ENCODE assay signal across 8 cellular contexts in the genomic region with DNA sequence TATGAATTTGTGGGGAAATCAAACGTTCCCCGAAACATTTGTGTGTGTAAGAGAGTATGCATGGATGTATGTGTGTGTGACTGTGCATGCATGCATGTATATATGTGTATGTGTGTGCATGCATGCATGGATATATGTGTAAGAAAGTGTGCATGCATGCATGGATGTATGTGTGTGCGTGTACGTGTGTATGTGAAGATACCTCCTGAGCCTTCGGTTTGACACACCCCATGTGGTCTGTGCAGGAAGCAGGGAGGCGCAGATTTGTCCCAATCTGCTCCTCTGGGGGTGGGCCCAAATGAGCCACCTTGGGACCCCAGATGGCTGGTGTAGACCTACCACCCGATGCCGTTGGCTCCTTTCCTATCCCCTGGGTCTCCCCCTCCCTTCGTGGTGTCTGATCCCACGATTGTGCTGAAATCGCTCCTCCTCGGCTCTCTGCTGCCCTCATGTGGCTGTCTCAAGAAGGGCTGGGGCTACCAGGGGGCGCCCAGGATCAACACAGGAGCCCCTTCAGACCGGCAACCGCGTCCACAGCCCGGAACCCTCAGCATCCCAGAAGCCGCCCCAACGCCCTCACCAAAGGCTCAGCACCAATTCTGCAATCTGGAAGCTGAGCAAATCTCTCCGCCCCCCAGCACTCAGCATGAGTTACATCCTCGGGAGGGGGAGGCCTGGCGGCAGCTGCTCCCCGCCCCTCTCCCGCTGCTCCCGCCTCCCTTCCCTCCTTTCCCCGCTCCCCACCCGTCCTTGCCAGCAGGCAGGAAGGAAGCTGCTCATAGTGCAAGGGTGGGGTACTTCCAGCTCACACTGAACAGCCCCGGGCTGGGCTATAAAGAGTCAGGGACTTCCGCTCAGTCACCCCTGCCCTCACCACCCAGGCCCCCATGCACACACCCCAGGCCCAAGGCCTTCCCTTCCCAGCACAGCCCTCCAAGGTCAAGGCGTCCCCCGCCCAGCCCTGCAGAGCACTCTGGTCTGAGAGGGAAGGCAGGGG. TPM values are rescaled to one million over a fixed set of nuclear protein-coding genes. Genes with fewer than 3 reads are reported as not detected.
A peak's percentile ranks its signal among the peaks of the same experiment; 100 is the strongest.
DNase-seq lines count a peak whose midpoint lies in the region; ATAC-seq lines count a peak whose summit lies in the region.

No MANE protein-coding gene starts in this region.

- peaks cover 10% of the 10 kb centered on the region for H3K9me3 ChIP-seq in effector memory CD4-positive, alpha-beta T cell (ENCODE audit: control insufficient read depth, low read length)

- H3K36me3 ChIP-seq in effector memory CD4-positive, alpha-beta T cell (ENCODE audit: control insufficient read depth, insufficient read depth, low read length) = no peaks in the 10 kb centered on the region
- H3K36me3 ChIP-seq in mesendoderm (ENCODE audit: control insufficient read depth, insufficient read depth, low read length) = no peaks in the 10 kb centered on the region

- no peaks in the 10 kb centered on the region for H3K27me3 ChIP-seq in effector memory CD4-positive, alpha-beta T cell (replicated peaks; ENCODE audit: control insufficient read depth, insufficient read depth, low read length, poor library complexity, severe bottlenecking)
- H3K27me3 ChIP-seq in mesendoderm (ENCODE audit: insufficient read depth, low read length, poor library complexity) = no peaks in the 10 kb centered on the region

- peak; percentile 73 for ATAC-seq in activated CD8-positive, alpha-beta T cell treated with anti-CD3 and anti-CD28 coated beads, Interleukin-2, amount 10 ng/mL, durations not matched to agents 7 days and 5 days
- peak; percentile 51 for ATAC-seq in stimulated activated naive CD8-positive, alpha-beta T cell treated with anti-CD3 and anti-CD28 coated beads, Interleukin-15, Interleukin-2, amounts not matched to agents 100 U/mL and 50 U/mL, for 24 hours

- WGBS in mesendoderm (ENCODE audit: extremely low coverage, insufficient coverage, low lambda C conversion rate) = no CpG with 5 or more reads among the region's 31 CpGs

- peaks cover 16% of the 10 kb centered on the region for H3K4me1 Mint-ChIP-seq in activated CD8-positive, alpha-beta T cell treated with anti-CD3 and anti-CD28 coated beads, Interleukin-2, amount 10 ng/mL, durations not matched to agents 7 days and 5 days (ENCODE audit: low read depth)

- H3K4me1 ChIP-seq in effector memory CD4-positive, alpha-beta T cell (ENCODE audit: control insufficient read depth, insufficient read depth, low read length, poor library complexity, severe bottlenecking) = peaks cover 25% of the 10 kb centered on the region
- no peaks in the 10 kb centered on the region for H3K4me1 ChIP-seq in mesendoderm (ENCODE audit: control insufficient read depth, low read depth, low read length)

- H2AK5ac ChIP-seq in mesendoderm (ENCODE audit: low read length) = no peak overlapping the region

- CTCF ChIA-PET in activated CD8-positive, alpha-beta T cell treated with anti-CD3 and anti-CD28 coated beads, Interleukin-2, amount 10 ng/mL, durations not matched to agents 7 days and 5 days (lab: Charles Lee) = interaction anchor here (0.7 to 1.5 kb wide), 10 partner anchors 14 to 90 kb away, joined by 3 to 10 read pairs (median 4); no protein-coding TSS in a partner anchor

- H3K27ac ChIP-seq in effector memory CD4-positive, alpha-beta T cell (ENCODE audit: insufficient read depth, low read length, poor library complexity, severe bottlenecking) = peak overlapping the region; percentile 22
- H3K27ac ChIP-seq in mesendoderm (ENCODE audit: low read depth, low read length) = no peak overlapping the region

- no peak overlapping the region for H3K4ac ChIP-seq in mesendoderm (ENCODE audit: low read depth, low read length)

- no peaks in the 10 kb centered on the region for H3K79me1 ChIP-seq in mesendoderm (ENCODE audit: low read length)

- peaks cover 25% of the 10 kb centered on the region for H3K27me3 Mint-ChIP-seq in activated CD8-positive, alpha-beta T cell treated with anti-CD3 and anti-CD28 coated beads, Interleukin-2, amount 10 ng/mL, durations not matched to agents 7 days and 5 days (ENCODE audit: low read depth)

- H4K5ac ChIP-seq in mesendoderm (ENCODE audit: low read length) = no peak overlapping the region

- H3K4me3 ChIP-seq in effector memory CD4-positive, alpha-beta T cell (ENCODE audit: insufficient read depth, low read depth, low read length, poor library complexity, severe bottlenecking) = peak overlapping the region; percentile 30
- H3K4me3 ChIP-seq in mesendoderm (ENCODE audit: low read length) = no peak overlapping the region

- no peak overlapping the region for H3K4me3 Mint-ChIP-seq in activated CD8-positive, alpha-beta T cell treated with anti-CD3 and anti-CD28 coated beads, Interleukin-2, amount 10 ng/mL, durations not matched to agents 7 days and 5 days

- H2BK5ac ChIP-seq in mesendoderm (ENCODE audit: low read length) = no peak overlapping the region

- no peaks in the 10 kb centered on the region for H3K79me2 ChIP-seq in mesendoderm (ENCODE audit: control insufficient read depth, insufficient read depth, low read length)

- POLR2A ChIA-PET in activated CD8-positive, alpha-beta T cell treated with anti-CD3 and anti-CD28 coated beads, Interleukin-2, amount 10 ng/mL, durations not matched to agents 7 days and 5 days (lab: Charles Lee) = interaction anchor here (0.8 kb wide), 1 partner anchor 20 kb away, joined by 3 read pairs; no protein-coding TSS in a partner anchor

- peak overlapping the region; percentile 80 for H3K23ac ChIP-seq in mesendoderm (ENCODE audit: low read length)

- H4K8ac ChIP-seq in mesendoderm (ENCODE audit: low read depth, low read length) = no peak overlapping the region

- no peak overlapping the region for H3K27ac Mint-ChIP-seq in activated CD8-positive, alpha-beta T cell treated with anti-CD3 and anti-CD28 coated beads, Interleukin-2, amount 10 ng/mL, durations not matched to agents 7 days and 5 days

- no peak overlapping the region for H2BK120ac ChIP-seq in mesendoderm (ENCODE audit: low read depth, low read length)

- peak overlapping the region; percentile 62 for H3K4me2 ChIP-seq in mesendoderm (ENCODE audit: low read length)

- H3K9ac ChIP-seq in mesendoderm (ENCODE audit: low read length) = peak overlapping the region; percentile 38

- H2BK15ac ChIP-seq in mesendoderm (replicated peaks; ENCODE audit: low read depth) = no peak overlapping the region

- H3K56ac ChIP-seq in mesendoderm (ENCODE audit: low read length) = peak overlapping the region; percentile 67

- H3K36me3 Mint-ChIP-seq in activated CD8-positive, alpha-beta T cell treated with anti-CD3 and anti-CD28 coated beads, Interleukin-2, amount 10 ng/mL, durations not matched to agents 7 days and 5 days (ENCODE audit: low read depth) = peaks cover 3% of the 10 kb centered on the region

- peaks cover 13% of the 10 kb centered on the region for H3K9me3 Mint-ChIP-seq in activated CD8-positive, alpha-beta T cell treated with anti-CD3 and anti-CD28 coated beads, Interleukin-2, amount 10 ng/mL, durations not matched to agents 7 days and 5 days (ENCODE audit: insufficient read depth)

- H3K18ac ChIP-seq in mesendoderm (ENCODE audit: low read length) = no peak overlapping the region

- DNase-seq in activated gamma-delta T cell treated with Interleukin-2 at 50 U/mL for 16 hours (peak; percentile 58), activated gamma-delta T cell (lab: John Stamatoyannopoulos, UW) (no peak), NCI-H345 (lab: John Stamatoyannopoulos, UW) (peak; percentile 76), mesendoderm (peak; percentile 82), dedifferentiated amniotic fluid mesenchymal stem cell (ENCODE audit: extremely low spot score) (no peak)
- peak; percentile 75 for DNase-seq in activated CD8-positive, alpha-beta T cell treated with anti-CD3 and anti-CD28 coated beads, Interleukin-2, amount 10 ng/mL, durations not matched to agents 7 days and 5 days
- peak; percentile 43 to 58 (median 49) for DNase-seq in effector memory CD4-positive, alpha-beta T cell
- DNase-seq in stimulated activated naive CD8-positive, alpha-beta T cell treated with anti-CD3 and anti-CD28 coated beads, Interleukin-15, Interleukin-2, amounts not matched to agents 100 U/mL and 50 U/mL, for 24 hours = peak; percentile 81

RNA-seq across cellular contexts. Expression of gene NOS3, which starts 2.3 kb away (rescaled TPM):
- 10 to 100 TPM; 12.2 to 13.8 TPM for total RNA-seq in activated CD8-positive, alpha-beta T cell treated with anti-CD3 and anti-CD28 coated beads, Interleukin-2, amount 10 ng/mL, durations not matched to agents 7 days and 5 days
- 2.6 TPM for polyA plus RNA-seq in mesendoderm (2013, experiment 1 of 2)
- 2.6 TPM for polyA plus RNA-seq in mesendoderm (2013, experiment 2 of 2)

RNA-seq across cellular contexts. Expression of gene KCNH2, which starts 10.4 kb away (rescaled TPM):
- total RNA-seq in activated CD8-positive, alpha-beta T cell treated with anti-CD3 and anti-CD28 coated beads, Interleukin-2, amount 10 ng/mL, durations not matched to agents 7 days and 5 days = not detected
- polyA plus RNA-seq in mesendoderm (2013, experiment 1 of 2) = 0.93 TPM
- polyA plus RNA-seq in mesendoderm (2013, experiment 2 of 2) = 0.73 TPM

RNA-seq across cellular contexts. Expression of gene ATG9B, which starts 35.8 kb away (rescaled TPM):
- total RNA-seq in activated CD8-positive, alpha-beta T cell treated with anti-CD3 and anti-CD28 coated beads, Interleukin-2, amount 10 ng/mL, durations not matched to agents 7 days and 5 days = 1 to 10 TPM; 6.8 to 7.4 TPM
- 1.1 TPM for polyA plus RNA-seq in mesendoderm (2013, experiment 1 of 2)
- 0.53 TPM for polyA plus RNA-seq in mesendoderm (2013, experiment 2 of 2)

RNA-seq across cellular contexts. Expression of gene ABCB8, which starts 39.7 kb away (rescaled TPM):
- total RNA-seq in activated CD8-positive, alpha-beta T cell treated with anti-CD3 and anti-CD28 coated beads, Interleukin-2, amount 10 ng/mL, durations not matched to agents 7 days and 5 days = 10 to 100 TPM; 48.0 to 49.5 TPM
- polyA plus RNA-seq in mesendoderm (2013, experiment 1 of 2) = 7.0 TPM
- polyA plus RNA-seq in mesendoderm (2013, experiment 2 of 2) = 6.8 TPM

RNA-seq across cellular contexts. Expression of gene ASIC3, which starts 59.8 kb away (rescaled TPM):
- 1 to 10 TPM; 2.8 to 3.2 TPM for total RNA-seq in activated CD8-positive, alpha-beta T cell treated with anti-CD3 and anti-CD28 coated beads, Interleukin-2, amount 10 ng/mL, durations not matched to agents 7 days and 5 days
- 0.27 TPM for polyA plus RNA-seq in mesendoderm (2013, experiment 1 of 2)
- polyA plus RNA-seq in mesendoderm (2013, experiment 2 of 2) = 0.31 TPM

Comparison
In these comparisons a context has a peak if more than half of its experiments do, and no peak if none do; other contexts are left out.
1. DNase-seq: peak in activated gamma-delta T cell treated with Interleukin-2 at 50 U/mL for 16 hours (single experiment), NCI-H345 (single experiment), activated CD8-positive, alpha-beta T cell treated with anti-CD3 and anti-CD28 coated beads, Interleukin-2, amount 10 ng/mL, durations not matched to agents 7 days and 5 days (single experiment), effector memory CD4-positive, alpha-beta T cell (3 of 3), mesendoderm (single experiment) and stimulated activated naive CD8-positive, alpha-beta T cell treated with anti-CD3 and anti-CD28 coated beads, Interleukin-15, Interleukin-2, amounts not matched to agents 100 U/mL and 50 U/mL, for 24 hours (single experiment); none in activated gamma-delta T cell (single experiment) and dedifferentiated amniotic fluid mesenchymal stem cell (single experiment).